14 cellular contexts compared by ENCODE assay signal in genomic region chr13:27038323-27038722, GRCh38.
DNase-seq lines count a peak whose midpoint lies in the region; TF ChIP-seq lines count a peak whose summit lies in the region.
"Had no signal": no experiment of that assay in that cellular context is flagged by ENCODE, and none has a peak within 500 bp of the region (broad histone marks: within the 10 kb centered on the region; RNA-seq: fewer than 3 reads in every experiment).

No MANE protein-coding gene starts in this region.

- TF ChIP-seq POLR2A in thyroid gland (IDR thresholded peaks at IDR 0.05) = no peak

- no peak overlapping the region for H2BK5ac ChIP-seq in trophoblast cell (ENCODE audit: low read depth, low read length, poor library complexity)

- H2AK5ac ChIP-seq in trophoblast cell (ENCODE audit: low read length) = no peak overlapping the region

- BruUV-seq in OCI-LY7 (replicated peaks; lab: Mats Ljungman, UMichigan) = no TSS peak

- peaks cover 14% of the 10 kb centered on the region for H3K79me2 ChIP-seq in trophoblast cell (ENCODE audit: control insufficient read depth, insufficient read depth, low read length, poor library complexity)
- no peaks in the 10 kb centered on the region for H3K79me2 ChIP-seq in OCI-LY7 (ENCODE audit: insufficient read depth, low read depth, low read length)
- H3K79me2 ChIP-seq in Karpas-422 (ENCODE audit: low read length) = no peaks in the 10 kb centered on the region

- no peak overlapping the region for H3K23ac ChIP-seq in trophoblast cell (ENCODE audit: low read length)

- H3K18ac ChIP-seq in trophoblast cell (ENCODE audit: low read length) = no peak overlapping the region

- no peak overlapping the region for H3K14ac ChIP-seq in trophoblast cell (ENCODE audit: low read length)

- no peak overlapping the region for H3K4ac ChIP-seq in trophoblast cell (ENCODE audit: low read depth, low read length)

- H2AFZ ChIP-seq in trophoblast cell (ENCODE audit: insufficient read depth, low read length, poor library complexity) = no peak overlapping the region
- H2AFZ ChIP-seq in OCI-LY7 (ENCODE audit: low read length) = no peak overlapping the region
- no peak overlapping the region for H2AFZ ChIP-seq in Karpas-422 (ENCODE audit: low read length)
- H2AFZ ChIP-seq: GM23338 had no signal

- peak overlapping the region; percentile 42 for H3K27ac ChIP-seq in trophoblast cell (ENCODE audit: low read depth, low read length)
- H3K27ac ChIP-seq in OCI-LY7 (ENCODE audit: low read depth, low read length, poor library complexity, severe bottlenecking) = no peak overlapping the region
- no peak overlapping the region for H3K27ac ChIP-seq in thyroid gland
- no peak overlapping the region for H3K27ac ChIP-seq in Karpas-422 (ENCODE audit: low read length)
- H3K27ac ChIP-seq: colonic mucosa had no signal

- TF ChIP-seq CTCF in OCI-LY7 (conservative IDR thresholded peaks at IDR 0.05; ENCODE audit: low read length) = no peak
- no peak for TF ChIP-seq CTCF in thyroid gland (IDR thresholded peaks at IDR 0.05)

- CTCF ChIA-PET in OCI-LY7 (lab: Charles Lee; ENCODE audit: unreplicated experiment) = no interaction called here

- no peak overlapping the region for H3K4me3 ChIP-seq in trophoblast cell (ENCODE audit: low read depth, low read length)
- no peak overlapping the region for H3K4me3 ChIP-seq in OCI-LY7 (ENCODE audit: low read depth, low read length, poor library complexity, severe bottlenecking)
- no peak overlapping the region for H3K4me3 ChIP-seq in thyroid gland (replicated peaks in 1 of 3)
- H3K4me3 ChIP-seq in Karpas-422 (ENCODE audit: low read length) = no peak overlapping the region
- H3K4me3 ChIP-seq: colonic mucosa, GM23338 had no signal

- H4K20me1 ChIP-seq in OCI-LY7 (ENCODE audit: insufficient read depth, low read length) (no peaks in the 10 kb centered on the region), Karpas-422 (ENCODE audit: insufficient read depth, low read depth, low read length) (no peaks in the 10 kb centered on the region)

- H3K27me3 ChIP-seq in trophoblast cell (ENCODE audit: insufficient read depth, low read length) = no peaks in the 10 kb centered on the region
- H3K27me3 ChIP-seq in thyroid gland = no peaks in the 10 kb centered on the region
- no peaks in the 10 kb centered on the region for H3K27me3 ChIP-seq in Karpas-422 (ENCODE audit: low read length)
- H3K27me3 ChIP-seq: colonic mucosa had no signal

- H3K9ac ChIP-seq in trophoblast cell (ENCODE audit: low read length) (no peak overlapping the region), Karpas-422 (ENCODE audit: low read length) (no peak overlapping the region)

- H2BK12ac ChIP-seq in trophoblast cell (ENCODE audit: low read length) = no peak overlapping the region

- H4K12ac ChIP-seq in trophoblast cell (ENCODE audit: low read depth, low read length) = no peak overlapping the region

- WGBS in trophoblast cell (ENCODE audit: extremely low coverage, insufficient coverage, insufficient read length) = no CpG with 5 or more reads among the region's 5 CpGs
- 90 to 92% methylated on average over 5 of the region's 5 CpGs for WGBS in thyroid gland, 2 donors

- H3K9me2 ChIP-seq in OCI-LY7 (ENCODE audit: insufficient read depth, low read length) = no peaks in the 10 kb centered on the region
- no peaks in the 10 kb centered on the region for H3K9me2 ChIP-seq in Karpas-422 (replicated peaks; ENCODE audit: insufficient read depth, low read length)

- H3K4me2 ChIP-seq in trophoblast cell (ENCODE audit: low read length) (no peak overlapping the region), OCI-LY7 (ENCODE audit: low read length) (no peak overlapping the region), Karpas-422 (ENCODE audit: low read depth, low read length, poor library complexity, severe bottlenecking) (no peak overlapping the region)
- H3K4me2 ChIP-seq: GM23338 had no signal

- no peak overlapping the region for H4K8ac ChIP-seq in trophoblast cell (ENCODE audit: low read depth, low read length)

- intact Hi-C loops in OCI-LY7 (cut with micrococcal nuclease; ENCODE audit: unreplicated experiment) (no loop called here), thyroid gland (cut with DNase I) (no loop called here)

- H3K9me3 ChIP-seq in trophoblast cell (ENCODE audit: insufficient read depth, low read depth, low read length) (no peaks in the 10 kb centered on the region), OCI-LY7 (ENCODE audit: low read length) (no peaks in the 10 kb centered on the region), thyroid gland (no peaks in the 10 kb centered on the region), Karpas-422 (ENCODE audit: low read length) (no peaks in the 10 kb centered on the region)
- H3K9me3 ChIP-seq: colonic mucosa had no signal

- H3K4me1 ChIP-seq in trophoblast cell (ENCODE audit: control insufficient read depth in 1 of 2, insufficient read depth in 2 of 2, low read length in 2 of 2) (peaks cover 47 to 50% of the 10 kb centered on the region in 2 experiments), OCI-LY7 (ENCODE audit: insufficient read depth, low read length, poor library complexity, severe bottlenecking) (no peaks in the 10 kb centered on the region), thyroid gland (no peaks in the 10 kb centered on the region), Karpas-422 (ENCODE audit: low read length) (peaks cover 6% of the 10 kb centered on the region)
- H3K4me1 ChIP-seq: colonic mucosa had no signal

- peaks cover 48% of the 10 kb centered on the region for H3K79me1 ChIP-seq in trophoblast cell (ENCODE audit: low read length)

- peak overlapping the region; percentile 55 for H4K91ac ChIP-seq in trophoblast cell (ENCODE audit: low read depth, low read length)

- H3K36me3 ChIP-seq in trophoblast cell (ENCODE audit: control insufficient read depth in 1 of 2, insufficient read depth in 2 of 2, low read length in 2 of 2) (no peaks in the 10 kb centered on the region), OCI-LY7 (ENCODE audit: insufficient read depth, low read length) (no peaks in the 10 kb centered on the region), thyroid gland (no peaks in the 10 kb centered on the region), Karpas-422 (ENCODE audit: insufficient read depth, low read length) (no peaks in the 10 kb centered on the region)
- H3K36me3 ChIP-seq: colonic mucosa had no signal

- peak overlapping the region; percentile 20 for H2BK120ac ChIP-seq in trophoblast cell (ENCODE audit: insufficient read depth, low read length, poor library complexity)

- POLR2A ChIA-PET in OCI-LY7 (lab: Charles Lee) = interaction anchor here (0.6 kb wide), 1 partner anchor 215 kb away, joined by 4 read pairs; no protein-coding TSS in a partner anchor

- peak; percentile 76 for DNase-seq in EL
- peak; percentile 73 for DNase-seq in RPMI7951 (ENCODE audit: low read depth)
- peak; percentile 34 for DNase-seq in fibroblast of gingiva (ENCODE audit: low read depth)
- peak in 1 of 2 donors; percentile 49 for DNase-seq in trophoblast cell
- DNase-seq in OCI-LY7 (ENCODE audit: low spot score) = no peak
- DNase-seq in thyroid gland = no peak
- no peak for DNase-seq in COR-L47 (lab: John Stamatoyannopoulos, UW)
- DNase-seq in Karpas-422 = no peak
- DNase-seq: activated T-cell treated with anti-CD3 and anti-CD28 coated beads, Interleukin-2, amount 50 U/mL, for 48 hours; CD4-positive, CD25-positive, alpha-beta regulatory T cell; colonic mucosa; hippocampal formation; MM.1S had no signal

Comparison
In these comparisons a context has a peak if more than half of its experiments do, and no peak if none do; other contexts are left out.
1. DNase-seq: peak in EL (single experiment), RPMI7951 (single experiment) and fibroblast of gingiva (single experiment); none in OCI-LY7 (single experiment), thyroid gland (0 of 2), COR-L47 (single experiment) and Karpas-422 (single experiment).